In genomic region chr14:77271113-77271710, GRCh38 we compare ENCODE assay signal across 1 cellular context.
TF ChIP-seq lines count a peak whose summit lies in the region.

NGB (minus strand) TSS chr14:77271206; CDS start chr14:77270937, 269 bp downstream.

TF ChIP-seq in H1, 55 proteins besides CTCF, POLR2A, EP300 and RAD21:
- TF ChIP-seq CEBPB (IDR thresholded peaks at IDR 0.05; ENCODE audit: low read depth, low read length) = no peak
- TF ChIP-seq MAX (IDR thresholded peaks at IDR 0.05) = no peak
- TF ChIP-seq BRCA1 (IDR thresholded peaks at IDR 0.05; ENCODE audit: low read depth, low read length) = no peak
- no peak for TF ChIP-seq CTBP2 (IDR thresholded peaks at IDR 0.05; ENCODE audit: borderline replicate concordance, insufficient read depth, insufficient read length, low read length)
- TF ChIP-seq RBBP5 (IDR thresholded peaks at IDR 0.05; ENCODE audit: borderline replicate concordance, low read depth, low read length) = no peak
- TF ChIP-seq POLR2AphosphoS5 (IDR thresholded peaks at IDR 0.05; ENCODE audit: low read depth, low read length) = no peak
- TF ChIP-seq NANOG (IDR thresholded peaks at IDR 0.05; ENCODE audit: insufficient read depth, low read depth, low read length, poor library complexity, severe bottlenecking) = no peak
- TF ChIP-seq EZH2 (IDR thresholded peaks at IDR 0.05; ENCODE audit: low read depth, low read length, severe bottlenecking) = no peak
- TF ChIP-seq RNF2 (IDR thresholded peaks at IDR 0.05; ENCODE audit: borderline replicate concordance, low read depth, low read length, missing control alignments, poor library complexity, severe bottlenecking) = no peak
- no peak for TF ChIP-seq SP1 (IDR thresholded peaks at IDR 0.05; ENCODE audit: low read depth, low read length)
- TF ChIP-seq PHF8 (conservative IDR thresholded peaks at IDR 0.05; ENCODE audit: low read depth, low read length) = no peak
- no peak for TF ChIP-seq ASH2L (IDR thresholded peaks at IDR 0.05; ENCODE audit: low read length)
- no peak for TF ChIP-seq SIX5 (IDR thresholded peaks at IDR 0.05; ENCODE audit: low read depth, low read length)
- TF ChIP-seq GTF2F1 (IDR thresholded peaks at IDR 0.05; ENCODE audit: borderline replicate concordance, low read depth, low read length) = no peak
- no peak for TF ChIP-seq SRF (IDR thresholded peaks at IDR 0.05; ENCODE audit: low read depth, low read length)
- no peak for TF ChIP-seq POU5F1 (IDR thresholded peaks at IDR 0.05; ENCODE audit: low read depth, low read length)
- TF ChIP-seq CHD1 (IDR thresholded peaks at IDR 0.05; ENCODE audit: low read depth, low read length) = no peak
- TF ChIP-seq CHD2 (IDR thresholded peaks at IDR 0.05; ENCODE audit: low read length) = no peak
- no peak for TF ChIP-seq KDM1A (IDR thresholded peaks at IDR 0.05; ENCODE audit: borderline replicate concordance, low read length)
